ENCODE assay signal across 14 cellular contexts in genomic region chr20:51428451-51429143, GRCh38.
DNase-seq lines count a peak whose midpoint lies in the region; ATAC-seq, FAIRE-seq and TF ChIP-seq lines count a peak whose summit lies in the region.
"Had no signal": no experiment of that assay in that cellular context is flagged by ENCODE, and none has a peak within 500 bp of the region (broad histone marks: within the 10 kb centered on the region; RNA-seq: fewer than 3 reads in every experiment).

No MANE protein-coding gene starts in this region.

- H3K4me3 ChIP-seq in choroid plexus epithelial cell (ENCODE audit: low read depth, low read length) = peak overlapping the region; percentile 17
- H3K4me3 ChIP-seq: gastrocnemius medialis, PC-9 had no signal

- peak overlapping the region; percentile 74 for H3K27ac Mint-ChIP-seq in stimulated activated effector memory CD8-positive, alpha-beta T cell treated with anti-CD3 and anti-CD28 coated beads, Interleukin-12 subunit alpha, Interleukin-12 subunit beta, amount 100 ng/mL, for 72 hours
- no peak overlapping the region for H3K27ac Mint-ChIP-seq in activated CD4-positive, alpha-beta T cell treated with anti-CD3 and anti-CD28 coated beads for 36 hours

- H3K9me3 Mint-ChIP-seq in stimulated activated effector memory CD8-positive, alpha-beta T cell treated with anti-CD3 and anti-CD28 coated beads, Interleukin-12 subunit alpha, Interleukin-12 subunit beta, amount 100 ng/mL, for 72 hours = no peaks in the 10 kb centered on the region
- H3K9me3 Mint-ChIP-seq in activated CD4-positive, alpha-beta T cell treated with anti-CD3 and anti-CD28 coated beads for 36 hours (ENCODE audit: low read depth) = no peaks in the 10 kb centered on the region
- H3K9me3 Mint-ChIP-seq: H9 had no signal

- H3K4me1 Mint-ChIP-seq in stimulated activated effector memory CD8-positive, alpha-beta T cell treated with anti-CD3 and anti-CD28 coated beads, Interleukin-12 subunit alpha, Interleukin-12 subunit beta, amount 100 ng/mL, for 72 hours = peaks cover 96% of the 10 kb centered on the region
- H3K4me1 Mint-ChIP-seq in activated CD4-positive, alpha-beta T cell treated with anti-CD3 and anti-CD28 coated beads for 36 hours = peaks cover 74% of the 10 kb centered on the region

- no peak overlapping the region for H3K4me3 Mint-ChIP-seq in stimulated activated effector memory CD8-positive, alpha-beta T cell treated with anti-CD3 and anti-CD28 coated beads, Interleukin-12 subunit alpha, Interleukin-12 subunit beta, amount 100 ng/mL, for 72 hours
- no peak overlapping the region for H3K4me3 Mint-ChIP-seq in activated CD4-positive, alpha-beta T cell treated with anti-CD3 and anti-CD28 coated beads for 36 hours
- H3K4me3 Mint-ChIP-seq: H9 had no signal

- CTCF ChIA-PET in activated CD4-positive, alpha-beta T cell treated with anti-CD3 and anti-CD28 coated beads for 36 hours (lab: Charles Lee) = interaction anchor here (0.6 to 1.3 kb wide), 5 partner anchors 22 to 1065 kb away, joined by 3 to 5 read pairs (median 3); no protein-coding TSS in a partner anchor

- DNase-seq in HTR-8/SVneo (ENCODE audit: insufficient read length, low spot score) (no peak), choroid plexus epithelial cell (ENCODE audit: low read depth) (peak; percentile 54), islet precursor cell (peak; percentile 95), amygdala (lab: John Stamatoyannopoulos, UW) (no peak), NCI-H1105 (lab: John Stamatoyannopoulos, UW) (no peak)
- no peak for DNase-seq in stimulated activated effector memory CD8-positive, alpha-beta T cell treated with anti-CD3 and anti-CD28 coated beads, Interleukin-12 subunit alpha, Interleukin-12 subunit beta, amount 100 ng/mL, for 72 hours (ENCODE audit: low spot score in 2 of 2)
- no peak for DNase-seq in stimulated activated CD4-positive, alpha-beta T cell treated with anti-CD3 and anti-CD28 coated beads, Interleukin-2, amount 100 ng/mL, for 24 hours
- DNase-seq in activated CD4-positive, alpha-beta T cell treated with anti-CD3 and anti-CD28 coated beads for 36 hours = no peak
- DNase-seq: activated CD4-positive, alpha-beta T cell treated with anti-CD3 and anti-CD28 coated beads for 1 hour; gastrocnemius medialis; H9; NCI-H146; PC-9; stimulated activated CD4-positive, alpha-beta T cell treated with anti-CD3 and anti-CD28 coated beads, Interleukin-4, amount 100 ng/mL, for 1 hour had no signal

- H3K36me3 Mint-ChIP-seq in stimulated activated effector memory CD8-positive, alpha-beta T cell treated with anti-CD3 and anti-CD28 coated beads, Interleukin-12 subunit alpha, Interleukin-12 subunit beta, amount 100 ng/mL, for 72 hours = peaks cover 99% of the 10 kb centered on the region
- peaks cover 65% of the 10 kb centered on the region for H3K36me3 Mint-ChIP-seq in activated CD4-positive, alpha-beta T cell treated with anti-CD3 and anti-CD28 coated beads for 36 hours (ENCODE audit: low read depth)

- H3K27me3 Mint-ChIP-seq in activated CD4-positive, alpha-beta T cell treated with anti-CD3 and anti-CD28 coated beads for 36 hours = no peaks in the 10 kb centered on the region

- FAIRE-seq in HTR-8/SVneo (lab: Jason Lieb, UNC) = peak; percentile 9

- TF ChIP-seq CTCF in choroid plexus epithelial cell (conservative IDR thresholded peaks at IDR 0.05; ENCODE audit: low read depth, low read length) = no peak

- ATAC-seq in stimulated activated effector memory CD8-positive, alpha-beta T cell treated with anti-CD3 and anti-CD28 coated beads, Interleukin-12 subunit alpha, Interleukin-12 subunit beta, amount 100 ng/mL, for 72 hours = no peak
- no peak for ATAC-seq in activated CD4-positive, alpha-beta T cell treated with anti-CD3 and anti-CD28 coated beads for 36 hours
- ATAC-seq: gastrocnemius medialis had no signal

- POLR2A ChIA-PET in activated CD4-positive, alpha-beta T cell treated with anti-CD3 and anti-CD28 coated beads for 36 hours (lab: Charles Lee) = no interaction called here

- intact Hi-C loops in activated CD4-positive, alpha-beta T cell treated with anti-CD3 and anti-CD28 coated beads for 36 hours (cut with DNase I, micrococcal nuclease) = no loop called here

Comparison
In these comparisons a context has a peak if more than half of its experiments do, and no peak if none do; other contexts are left out.
1. DNase-seq: peak in choroid plexus epithelial cell (single experiment) and islet precursor cell (single experiment); none in HTR-8/SVneo (single experiment), stimulated activated effector memory CD8-positive, alpha-beta T cell treated with anti-CD3 and anti-CD28 coated beads, Interleukin-12 subunit alpha, Interleukin-12 subunit beta, amount 100 ng/mL, for 72 hours (0 of 2), stimulated activated CD4-positive, alpha-beta T cell treated with anti-CD3 and anti-CD28 coated beads, Interleukin-2, amount 100 ng/mL, for 24 hours (0 of 2), amygdala (0 of 56), activated CD4-positive, alpha-beta T cell treated with anti-CD3 and anti-CD28 coated beads for 36 hours (single experiment) and NCI-H1105 (single experiment).